In the genomic region with DNA sequence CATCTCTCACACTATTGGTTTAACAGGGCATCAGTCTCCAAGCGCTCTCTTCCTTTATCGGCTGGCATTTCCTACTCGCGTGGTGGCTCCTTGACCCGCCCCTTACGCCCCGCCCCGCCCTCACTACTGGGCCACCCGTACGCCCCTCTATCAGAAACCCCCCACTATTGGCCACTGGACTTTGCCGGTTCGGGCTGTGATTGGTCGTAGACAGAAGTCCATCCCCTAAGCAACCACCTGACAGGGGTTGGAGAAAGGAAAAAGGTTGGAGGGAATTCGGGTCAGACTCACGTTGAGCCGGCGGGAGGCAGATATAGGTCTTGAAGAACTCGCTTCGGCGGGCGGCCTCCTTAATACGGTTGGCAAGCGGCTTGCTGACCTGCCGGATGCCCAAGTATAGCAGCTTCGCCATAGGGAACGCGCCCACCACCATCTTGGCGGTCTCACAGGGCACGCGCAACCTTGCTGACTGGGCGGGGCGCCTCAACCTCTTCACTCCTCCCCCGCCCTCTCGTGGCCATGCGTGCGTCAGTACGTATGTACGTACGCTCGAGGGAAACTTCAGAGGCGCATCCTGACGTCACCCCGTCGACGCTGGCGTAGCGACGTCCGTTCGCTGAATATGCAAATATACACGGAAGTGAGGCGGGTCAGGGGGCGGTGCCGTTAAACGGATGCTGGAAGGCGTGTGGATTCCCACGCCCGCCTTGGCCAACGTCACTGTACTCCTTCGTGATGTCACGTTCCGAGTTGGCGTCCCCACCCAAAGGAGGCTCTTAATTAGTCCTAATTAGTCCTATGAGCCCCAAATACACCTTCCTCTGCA, we compare ENCODE assay signal across 8 cellular contexts. TPM values are rescaled to one million over a fixed set of nuclear protein-coding genes. Genes with fewer than 3 reads are reported as not detected.
DNase-seq lines count a peak whose midpoint lies in the region; ATAC-seq and TF ChIP-seq lines count a peak whose summit lies in the region.

A gene (minus strand): TSS at position 471 of the 826 bp plus-strand sequence. CDS start 38 bp downstream, at position 433.

- peak; percentile 59 for TF ChIP-seq POLR2A in testis (IDR thresholded peaks at IDR 0.05)

- no peaks in the 10 kb centered on the region for H3K27me3 ChIP-seq in testis

- H3K36me3 ChIP-seq in testis (ENCODE audit: low read depth, missing control alignments), result no peaks in the 10 kb centered on the region

- no peaks in the 10 kb centered on the region for H3K9me3 Mint-ChIP-seq in activated naive CD4-positive, alpha-beta T cell treated with anti-CD3 and anti-CD28 coated beads, Interleukin-2, amount 50 U/mL, for 72 hours

- WGBS in testis, 2 donors, result 0% methylated on average over 14 to 63 of the region's 63 CpGs

- no peaks in the 10 kb centered on the region for H3K9me3 ChIP-seq in testis

- TF ChIP-seq CTCF in testis (IDR thresholded peaks at IDR 0.05), result peak in 1 of 3 experiments; percentile 42

- intact Hi-C loops in testis (cut with DNase I; ENCODE audit: low total_unique reads), result loop anchor here (5.0 kb wide), 1 partner anchor 77 kb away; a partner anchor contains a TSS

- H3K4me3 ChIP-seq in GM08714 (ENCODE audit: low read length) (peak within 1 kb of the TSS; percentile 90), testis (peak within 1 kb of the TSS; percentile 77 to 78)

- DNase-seq in NCI-H1092 treated with DMSO at 0.1 percent for 48 hours (lab: John Stamatoyannopoulos, UW) (peak; percentile 97), SKM-1 (lab: John Stamatoyannopoulos, UW; ENCODE audit: unreplicated experiment) (peak; percentile 72), glomerular endothelial cell (ENCODE audit: extremely low read depth, low read depth, low spot score) (peak; percentile 97), occipital lobe (lab: John Stamatoyannopoulos, UW) (peak; percentile 99), testis (peak; percentile 100)
- DNase-seq in activated naive CD4-positive, alpha-beta T cell treated with anti-CD3 and anti-CD28 coated beads, Interleukin-2, amount 50 U/mL, for 72 hours (ENCODE audit: low spot score in 2 of 2), result peak; percentile 95 to 98

- H3K27ac ChIP-seq in testis, result peak within 1 kb of the TSS; percentile 97 to 98

- peaks cover 16 to 20% of the 10 kb centered on the region in 2 donors for H3K36me3 Mint-ChIP-seq in activated naive CD4-positive, alpha-beta T cell treated with anti-CD3 and anti-CD28 coated beads, Interleukin-2, amount 50 U/mL, for 72 hours

- H3K27ac Mint-ChIP-seq in activated naive CD4-positive, alpha-beta T cell treated with anti-CD3 and anti-CD28 coated beads, Interleukin-2, amount 50 U/mL, for 72 hours, result peak within 1 kb of the TSS; percentile 94 to 97

- peak; percentile 88 for ATAC-seq in HG02610 (IDR thresholded peaks at IDR 0.05; ENCODE audit: unreplicated experiment)
- ATAC-seq in activated naive CD4-positive, alpha-beta T cell treated with anti-CD3 and anti-CD28 coated beads, Interleukin-2, amount 50 U/mL, for 72 hours, result peak; percentile 89 to 92

- peaks cover 7% of the 10 kb centered on the region for H3K4me1 ChIP-seq in testis

RNA-seq across cellular contexts. Expression of the gene that starts here (rescaled TPM):
- 10 to 100 TPM; 16.6 to 16.7 TPM for total RNA-seq in activated naive CD4-positive, alpha-beta T cell treated with anti-CD3 and anti-CD28 coated beads, Interleukin-2, amount 50 U/mL, for 72 hours
- total RNA-seq in glomerular endothelial cell, result 14.9 and 16.6 TPM in 2 replicates
- 2.0 TPM for total RNA-seq in occipital lobe
- 10 to 100 TPM; 18.3 to 19.3 TPM for total RNA-seq in testis
- 20.9 TPM for polyA plus RNA-seq in testis (ENCODE audit: insufficient read depth, low read depth, low replicate concordance)

Comparison
In these comparisons a context has a peak if more than half of its experiments do, and no peak if none do; other contexts are left out.
1. Peak in every context shown above with its lines: DNase-seq, ATAC-seq, H3K4me3 ChIP-seq and H3K27ac ChIP-seq.